23 cellular contexts compared by ENCODE assay signal in the genomic region with DNA sequence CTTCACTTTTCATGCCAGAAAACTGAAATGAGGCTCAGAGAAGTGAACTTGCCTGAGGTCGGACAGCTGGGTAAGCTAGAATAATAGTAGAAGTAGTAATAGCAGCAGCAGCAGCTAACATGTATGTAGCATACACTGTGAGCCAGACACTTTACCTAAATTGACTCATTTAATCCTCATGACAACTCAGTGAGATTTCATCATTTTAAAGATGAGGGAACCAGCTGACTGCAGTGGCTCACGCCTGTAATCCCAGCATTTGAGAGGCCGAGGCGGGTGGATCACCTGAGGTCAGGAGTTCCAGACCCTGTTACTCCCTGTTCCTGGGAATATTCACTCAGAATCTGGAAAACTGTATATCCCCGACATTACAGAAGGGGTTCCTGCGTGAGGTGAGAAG.
DNase-seq lines count a peak whose midpoint lies in the region; ATAC-seq and TF ChIP-seq lines count a peak whose summit lies in the region.
"Had no signal": no experiment of that assay in that cellular context is flagged by ENCODE, and none has a peak within 500 bp of the region (broad histone marks: within the 10 kb centered on the region; RNA-seq: fewer than 3 reads in every experiment).

No MANE protein-coding gene starts in this region.

- H3K9me3 ChIP-seq in left ventricle myocardium inferior (replicated peaks) (no peaks in the 10 kb centered on the region), psoas muscle (no peaks in the 10 kb centered on the region)
- H3K9me3 ChIP-seq: HAP-1, SJCRH30 had no signal

- no peak for ATAC-seq in left ventricle myocardium superior
- peak; percentile 45 to 65 (median 61) for ATAC-seq in psoas muscle
- ATAC-seq: GM12878 had no signal

- H3K27ac Mint-ChIP-seq in mesothelial cell of epicardium, result no peak overlapping the region
- H3K27ac Mint-ChIP-seq: IgD-negative memory B cell had no signal

- H3K36me3 ChIP-seq in left ventricle myocardium inferior (no peaks in the 10 kb centered on the region), psoas muscle (ENCODE audit: insufficient read depth in 1 of 2, low read depth in 1 of 2) (no peaks in the 10 kb centered on the region)
- H3K36me3 ChIP-seq: HAP-1, SJCRH30 had no signal

- H3K9me3 Mint-ChIP-seq in mesothelial cell of epicardium, result no peaks in the 10 kb centered on the region

- H3K4me1 ChIP-seq in left ventricle myocardium inferior (peaks cover 65% of the 10 kb centered on the region), psoas muscle (peaks cover 19% of the 10 kb centered on the region)

- no peak overlapping the region for H3K4me3 ChIP-seq in left ventricle myocardium inferior
- no peak overlapping the region for H3K4me3 ChIP-seq in psoas muscle
- H3K4me3 ChIP-seq: GM12878, GM23248, HAP-1, PC-9, SJCRH30 had no signal

- no peaks in the 10 kb centered on the region for H3K27me3 Mint-ChIP-seq in mesothelial cell of epicardium (ENCODE audit: low read depth)

- H3K27ac ChIP-seq in left ventricle myocardium inferior (replicated peaks) (peak overlapping the region; percentile 81), epithelial cell of prostate (peak overlapping the region; percentile 41), psoas muscle (no peak overlapping the region)
- H3K27ac ChIP-seq: 22Rv1, GM23248, PC-9, SJCRH30 had no signal

- H3K27me3 ChIP-seq in left ventricle myocardium inferior (ENCODE audit: low read depth) (no peaks in the 10 kb centered on the region), psoas muscle (ENCODE audit: insufficient read depth in 3 of 3, low read length in 2 of 3) (no peaks in the 10 kb centered on the region)
- H3K27me3 ChIP-seq: SJCRH30 had no signal

- DNase-seq in DMS53 (lab: John Stamatoyannopoulos, UW) (peak; percentile 11), DMS53 treated with DMSO at 0.1 percent for 48 hours (lab: John Stamatoyannopoulos, UW; ENCODE audit: unreplicated experiment) (no peak), left ventricle myocardium inferior (no peak), left ventricle myocardium superior (no peak), epithelial cell of prostate (ENCODE audit: low read depth, low spot score) (no peak), psoas muscle (no peak), mesothelial cell of epicardium (ENCODE audit: low spot score in 2 of 2, unreplicated experiment in 2 of 2) (no peak)
- no peak for DNase-seq in NK-92 treated with Interleukin-12 subunit alpha and Interleukin-12 subunit beta, amount 100 ng/mL, for 24 hours (lab: John Stamatoyannopoulos, UW)
- DNase-seq: DMS 273 treated with DMSO at 0.1 percent for 48 hours, GM23248, Kasumi-1, MM.1S, NCI-H1092 treated with DMSO at 0.1 percent for 48 hours, NCI-H1694, NCI-H2081 treated with DMSO at 0.1 percent for 48 hours, NCI-H446 treated with DMSO at 0.1 percent for 48 hours, PC-9 had no signal

- WGBS in psoas muscle, 3 donors, result 78 to 96% (median 83%) methylated on average over 6 of the region's 6 CpGs

- H3K4me1 Mint-ChIP-seq in mesothelial cell of epicardium, result peaks cover 14% of the 10 kb centered on the region
- H3K4me1 Mint-ChIP-seq: CD14-positive monocyte, IgD-negative memory B cell had no signal

- no peak overlapping the region for H3K4me3 Mint-ChIP-seq in mesothelial cell of epicardium
- H3K4me3 Mint-ChIP-seq: CD14-positive monocyte, IgD-negative memory B cell had no signal

- intact Hi-C loops in left ventricle myocardium inferior (cut with micrococcal nuclease), result no loop called here
- intact Hi-C loops in left ventricle myocardium superior (cut with micrococcal nuclease), result no loop called here
- intact Hi-C loops in psoas muscle (cut with DNase I), result no loop called here

- TF ChIP-seq CTCF in left ventricle myocardium inferior (IDR thresholded peaks at IDR 0.05; ENCODE audit: borderline replicate concordance), result no peak
- TF ChIP-seq CTCF in psoas muscle (IDR thresholded peaks at IDR 0.05), result no peak
- TF ChIP-seq CTCF in mesothelial cell of epicardium (IDR thresholded peaks at IDR 0.05; ENCODE audit: unreplicated experiment), result no peak

- no peaks in the 10 kb centered on the region for H3K36me3 Mint-ChIP-seq in mesothelial cell of epicardium
- H3K36me3 Mint-ChIP-seq: CD14-positive monocyte, IgD-negative memory B cell had no signal
